13 cellular contexts compared by ENCODE assay signal in the genomic region with DNA sequence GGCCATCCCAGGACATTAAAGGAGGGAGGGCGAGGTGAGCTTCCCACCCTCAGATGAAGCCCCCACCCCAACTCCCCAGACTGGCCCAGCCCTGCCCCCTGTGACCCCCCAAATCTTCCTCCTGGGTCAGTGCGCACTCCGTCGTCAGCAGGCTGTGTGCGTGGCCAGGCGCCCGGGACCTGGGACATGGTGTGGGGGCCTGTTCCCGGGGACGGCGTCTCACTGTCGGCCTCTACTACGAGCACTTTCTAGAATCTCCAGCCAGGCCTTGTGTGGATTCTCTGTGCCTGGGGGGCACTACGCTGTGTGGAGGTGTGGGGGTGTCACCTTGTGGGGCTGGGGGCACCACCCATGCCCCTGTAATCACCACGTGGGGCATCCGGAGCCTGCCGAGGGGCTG. TPM values are rescaled to one million over a fixed set of nuclear protein-coding genes. Genes with fewer than 3 reads are reported as not detected.
A peak's percentile ranks its signal among the peaks of the same experiment; 100 is the strongest.
DNase-seq lines count a peak whose midpoint lies in the region; ATAC-seq and TF ChIP-seq lines count a peak whose summit lies in the region.
"Had no signal": no experiment of that assay in that cellular context is flagged by ENCODE, and none has a peak within 500 bp of the region (broad histone marks: within the 10 kb centered on the region; RNA-seq: fewer than 3 reads in every experiment).

No MANE protein-coding gene starts in this region.

- H3K4me1 Mint-ChIP-seq in activated T-helper 17 cell treated with anti-CD3 and anti-CD28 coated beads, Interleukin-2, amount 50 U/mL, for 72 hours, result peaks cover 4% of the 10 kb centered on the region
- peaks cover 11% of the 10 kb centered on the region for H3K4me1 Mint-ChIP-seq in T-helper 17 cell
- H3K4me1 Mint-ChIP-seq: activated CD4-positive, alpha-beta T cell treated with anti-CD3 and anti-CD28 coated beads, Interleukin-2, amount 10 ng/mL, durations not matched to agents 24 days and 14 days had no signal

- peak overlapping the region; percentile 84 for H2BK120ac ChIP-seq in trophoblast cell (ENCODE audit: insufficient read depth, low read length, poor library complexity)

- H3K36me3 Mint-ChIP-seq in activated T-helper 17 cell treated with anti-CD3 and anti-CD28 coated beads, Interleukin-2, amount 50 U/mL, for 72 hours (ENCODE audit: low read depth), result peaks cover 6% of the 10 kb centered on the region
- no peaks in the 10 kb centered on the region for H3K36me3 Mint-ChIP-seq in T-helper 17 cell (ENCODE audit: low read depth)

- H3K4ac ChIP-seq in trophoblast cell (ENCODE audit: low read depth, low read length), result peak overlapping the region; percentile 73

- no peak overlapping the region for H2AFZ ChIP-seq in trophoblast cell (ENCODE audit: insufficient read depth, low read length, poor library complexity)

- peak overlapping the region; percentile 94 for H2BK5ac ChIP-seq in trophoblast cell (ENCODE audit: low read depth, low read length, poor library complexity)

- no peak overlapping the region for H3K4me3 Mint-ChIP-seq in activated T-helper 17 cell treated with anti-CD3 and anti-CD28 coated beads, Interleukin-2, amount 50 U/mL, for 72 hours
- H3K4me3 Mint-ChIP-seq in T-helper 17 cell, result no peak overlapping the region
- H3K4me3 Mint-ChIP-seq: activated CD4-positive, alpha-beta T cell treated with anti-CD3 and anti-CD28 coated beads, Interleukin-2, amount 10 ng/mL, durations not matched to agents 24 days and 14 days; activated T-cell treated with anti-CD3 and anti-CD28 coated beads, Interleukin-2, amount 50 U/mL, for 24 hours had no signal

- H3K79me2 ChIP-seq in trophoblast cell (ENCODE audit: control insufficient read depth, insufficient read depth, low read length, poor library complexity), result peaks cover 75% of the 10 kb centered on the region

- H3K27me3 ChIP-seq in left ventricle myocardium inferior (ENCODE audit: low read depth), result no peaks in the 10 kb centered on the region
- H3K27me3 ChIP-seq in iPS-20b (ENCODE audit: insufficient read depth, low read length), result no peaks in the 10 kb centered on the region
- H3K27me3 ChIP-seq in trophoblast cell (ENCODE audit: insufficient read depth, low read length), result no peaks in the 10 kb centered on the region

- H3K9ac ChIP-seq in iPS-20b (ENCODE audit: low read depth, low read length), result peak overlapping the region; percentile 58; the same call in 1 of the 2 replicates
- no peak overlapping the region for H3K9ac ChIP-seq in trophoblast cell (ENCODE audit: low read length)

- peaks cover 84% of the 10 kb centered on the region for H3K79me1 ChIP-seq in trophoblast cell (ENCODE audit: low read length)

- peak overlapping the region; percentile 60 for H2AK5ac ChIP-seq in trophoblast cell (ENCODE audit: low read length)

- H3K9me3 Mint-ChIP-seq in activated T-helper 17 cell treated with anti-CD3 and anti-CD28 coated beads, Interleukin-2, amount 50 U/mL, for 72 hours, result no peaks in the 10 kb centered on the region
- H3K9me3 Mint-ChIP-seq: activated CD4-positive, alpha-beta T cell treated with anti-CD3 and anti-CD28 coated beads, Interleukin-2, amount 10 ng/mL, durations not matched to agents 24 days and 14 days; activated T-cell treated with anti-CD3 and anti-CD28 coated beads, Interleukin-2, amount 50 U/mL, for 24 hours had no signal

- no peak for TF ChIP-seq CTCF in left ventricle myocardium inferior (IDR thresholded peaks at IDR 0.05; ENCODE audit: borderline replicate concordance)

- H3K4me1 ChIP-seq in left ventricle myocardium inferior (peaks cover 45% of the 10 kb centered on the region), iPS-20b (ENCODE audit: insufficient read depth, low read length) (peaks cover 15% of the 10 kb centered on the region), trophoblast cell (ENCODE audit: control insufficient read depth in 1 of 2, insufficient read depth in 2 of 2, low read length in 2 of 2) (peaks cover 85 to 90% of the 10 kb centered on the region in 2 experiments)

- DNase-seq in left ventricle myocardium inferior (no peak), Right ventricle myocardium superior (no peak), trophoblast cell (no peak), T-helper 17 cell (no peak), ureter (ENCODE audit: low spot score) (no peak)
- DNase-seq: activated CD4-positive, alpha-beta T cell treated with anti-CD3 and anti-CD28 coated beads, Interleukin-2, amount 10 ng/mL, durations not matched to agents 24 days and 14 days; activated T-cell treated with anti-CD3 and anti-CD28 coated beads, Interleukin-2, amount 50 U/mL, for 24 hours; GDM1; KG1; NCI-H146 had no signal

- no peak overlapping the region for H3K27ac Mint-ChIP-seq in activated T-helper 17 cell treated with anti-CD3 and anti-CD28 coated beads, Interleukin-2, amount 50 U/mL, for 72 hours
- H3K27ac Mint-ChIP-seq in T-helper 17 cell, result no peak overlapping the region
- H3K27ac Mint-ChIP-seq: activated CD4-positive, alpha-beta T cell treated with anti-CD3 and anti-CD28 coated beads, Interleukin-2, amount 10 ng/mL, durations not matched to agents 24 days and 14 days; activated T-cell treated with anti-CD3 and anti-CD28 coated beads, Interleukin-2, amount 50 U/mL, for 24 hours had no signal

- intact Hi-C loops in left ventricle myocardium inferior (cut with micrococcal nuclease), result no loop called here
- intact Hi-C loops in Right ventricle myocardium superior (cut with DNase I), result no loop called here

- H3K27me3 Mint-ChIP-seq in activated T-helper 17 cell treated with anti-CD3 and anti-CD28 coated beads, Interleukin-2, amount 50 U/mL, for 72 hours, result no peaks in the 10 kb centered on the region
- no peaks in the 10 kb centered on the region for H3K27me3 Mint-ChIP-seq in T-helper 17 cell
- H3K27me3 Mint-ChIP-seq: activated CD4-positive, alpha-beta T cell treated with anti-CD3 and anti-CD28 coated beads, Interleukin-2, amount 10 ng/mL, durations not matched to agents 24 days and 14 days; activated T-cell treated with anti-CD3 and anti-CD28 coated beads, Interleukin-2, amount 50 U/mL, for 24 hours had no signal

- H4K91ac ChIP-seq in trophoblast cell (ENCODE audit: low read depth, low read length), result peak overlapping the region; percentile 100

- H3K9me3 ChIP-seq in left ventricle myocardium inferior (replicated peaks) (no peaks in the 10 kb centered on the region), iPS-20b (ENCODE audit: insufficient read depth, low read depth, low read length) (no peaks in the 10 kb centered on the region), trophoblast cell (ENCODE audit: insufficient read depth, low read depth, low read length) (no peaks in the 10 kb centered on the region), T-helper 17 cell (ENCODE audit: control insufficient read depth, low read length, poor library complexity, severe bottlenecking) (no peaks in the 10 kb centered on the region)

- peak overlapping the region; percentile 78 for H2BK12ac ChIP-seq in trophoblast cell (ENCODE audit: low read length)

- peaks cover 19% of the 10 kb centered on the region for H3K36me3 ChIP-seq in left ventricle myocardium inferior
- H3K36me3 ChIP-seq in iPS-20b (ENCODE audit: insufficient read depth, low read depth, low read length), result no peaks in the 10 kb centered on the region
- peaks cover 39 to 45% of the 10 kb centered on the region in 2 experiments for H3K36me3 ChIP-seq in trophoblast cell (ENCODE audit: control insufficient read depth in 1 of 2, insufficient read depth in 2 of 2, low read length in 2 of 2)

- H3K23ac ChIP-seq in trophoblast cell (ENCODE audit: low read length), result no peak overlapping the region

- H3K4me2 ChIP-seq in trophoblast cell (ENCODE audit: low read length), result no peak overlapping the region

- H4K8ac ChIP-seq in trophoblast cell (ENCODE audit: low read depth, low read length), result peak overlapping the region; percentile 82

- peak overlapping the region; percentile 86 for H3K27ac ChIP-seq in left ventricle myocardium inferior (replicated peaks)
- H3K27ac ChIP-seq in iPS-20b (ENCODE audit: low read length), result peak overlapping the region; percentile 54
- peak overlapping the region; percentile 98 for H3K27ac ChIP-seq in trophoblast cell (ENCODE audit: low read depth, low read length)

- H3K18ac ChIP-seq in trophoblast cell (ENCODE audit: low read length), result peak overlapping the region; percentile 85

- H3K4me3 ChIP-seq in left ventricle myocardium inferior (no peak overlapping the region), iPS-20b (ENCODE audit: low read length) (no peak overlapping the region), trophoblast cell (ENCODE audit: low read depth, low read length) (no peak overlapping the region)

- no peak for ATAC-seq in Right ventricle myocardium superior (ENCODE audit: poor library complexity)
- ATAC-seq in activated T-helper 17 cell treated with anti-CD3 and anti-CD28 coated beads, Interleukin-2, amount 50 U/mL, for 72 hours (replicated peaks), result no peak
- no peak for ATAC-seq in T-helper 17 cell
- ATAC-seq in HG02973 (IDR thresholded peaks at IDR 0.05; ENCODE audit: unreplicated experiment), result no peak

- no peak overlapping the region for H4K12ac ChIP-seq in trophoblast cell (ENCODE audit: low read depth, low read length)

- H3K14ac ChIP-seq in trophoblast cell (ENCODE audit: low read length), result peak overlapping the region; percentile 83

- WGBS in trophoblast cell (ENCODE audit: extremely low coverage, insufficient coverage, insufficient read length), result no CpG with 5 or more reads among the region's 16 CpGs

RNA-seq across cellular contexts. Expression of a gene that starts 9.8 kb away (rescaled TPM):
- total RNA-seq in left ventricle myocardium inferior (17.2 TPM), Right ventricle myocardium superior (23.0 TPM), T-helper 17 cell (10 to 100 TPM; 15.7 to 16.7 TPM), ureter (46.0 TPM)
- polyA plus RNA-seq in trophoblast cell (2013), result 57.0 and 60.9 TPM in 2 replicates
- total RNA-seq in activated T-helper 17 cell treated with anti-CD3 and anti-CD28 coated beads, Interleukin-2, amount 50 U/mL, for 72 hours, result 1 to 10 TPM; 1.5 to 3.1 TPM
